8 cellular contexts compared by ENCODE assay signal in genomic region chr11:17207317-17208256, GRCh38. TPM values are rescaled to one million over a fixed set of nuclear protein-coding genes. Genes with fewer than 3 reads are reported as not detected.
DNase-seq lines count a peak whose midpoint lies in the region; ATAC-seq, FAIRE-seq and TF ChIP-seq lines count a peak whose summit lies in the region.

Gene PIK3C2A, minus strand, starts transcription at chr11:17207986. Its CDS starts 38,245 bp downstream, at chr11:17169741.

- peak within 1 kb of the TSS; percentile 77 to 95 for H3K4me2 ChIP-seq in H1 (ENCODE audit: insufficient read depth in 1 of 2, low read depth in 2 of 2, low read length in 2 of 2)
- peak within 1 kb of the TSS; percentile 97 for H3K4me2 ChIP-seq in mesenchymal stem cell (ENCODE audit: low read length, poor library complexity, severe bottlenecking)

- H3K14ac ChIP-seq in H1 (ENCODE audit: insufficient read length), result no peak within 1 kb of the TSS
- H3K14ac ChIP-seq in mesenchymal stem cell (ENCODE audit: low read length in 2 of 2), result peak within 1 kb of the TSS in 1 of 2 experiments; percentile 61

- H3K4me3 ChIP-seq in HUES48 (ENCODE audit: low read depth, low read length), result peak within 1 kb of the TSS; percentile 81
- peak within 1 kb of the TSS; percentile 85 for H3K4me3 ChIP-seq in NT2/D1 (ENCODE audit: insufficient read length, low read depth)
- H3K4me3 ChIP-seq in H1 (ENCODE audit: extremely low read depth in 1 of 4, insufficient read depth in 2 of 4, low read depth in 3 of 4, low read length in 4 of 4), result peak within 1 kb of the TSS; percentile 70 to 92 (median 82)
- peak within 1 kb of the TSS; percentile 87 to 92 for H3K4me3 ChIP-seq in mesenchymal stem cell (ENCODE audit: insufficient read depth in 1 of 2, low read depth in 1 of 2, low read length in 2 of 2)

- peaks cover 24% of the 10 kb centered on the region for H3K36me3 ChIP-seq in HUES48 (ENCODE audit: control insufficient read depth, insufficient read depth, low read length)
- peaks cover 12% of the 10 kb centered on the region for H3K36me3 ChIP-seq in NT2/D1 (ENCODE audit: insufficient read depth, insufficient read length, low read length)
- H3K36me3 ChIP-seq in H1 (ENCODE audit: control insufficient read depth in 2 of 4, insufficient read depth in 4 of 4, low read length in 3 of 4), result no peaks in the 10 kb centered on the region; a peak in 1 of 8 replicates
- peaks cover 0 to 12% of the 10 kb centered on the region in 2 experiments for H3K36me3 ChIP-seq in mesenchymal stem cell (ENCODE audit: control insufficient read depth in 1 of 2, insufficient read depth in 2 of 2, low read depth in 1 of 2, low read length in 2 of 2)

- H3K27me3 Mint-ChIP-seq in Calu3 (ENCODE audit: unreplicated experiment), result no peaks in the 10 kb centered on the region
- no peaks in the 10 kb centered on the region for H3K27me3 Mint-ChIP-seq in activated CD8-positive, alpha-beta memory T cell treated with anti-CD3 and anti-CD28 coated beads, Interleukin-2, amount 10 ng/mL, durations not matched to agents 7 days and 5 days

- peaks cover 17% of the 10 kb centered on the region for H3K4me1 Mint-ChIP-seq in Calu3 (ENCODE audit: low read depth, unreplicated experiment)
- H3K4me1 Mint-ChIP-seq in activated CD8-positive, alpha-beta memory T cell treated with anti-CD3 and anti-CD28 coated beads, Interleukin-2, amount 10 ng/mL, durations not matched to agents 7 days and 5 days, result peaks cover 25% of the 10 kb centered on the region

- H4K20me1 ChIP-seq in H1 (replicated peaks in 1 of 2; ENCODE audit: control insufficient read depth in 1 of 2, insufficient read depth in 2 of 2, low read length in 2 of 2), result peaks cover 0 to 6% of the 10 kb centered on the region in 2 experiments

- H2BK12ac ChIP-seq in H1 (ENCODE audit: low read depth, low read length) (no peak within 1 kb of the TSS; the same call in 1 of the 2 replicates), mesenchymal stem cell (ENCODE audit: low read length in 2 of 2) (peak within 1 kb of the TSS; percentile 2 to 42)

- DNase-seq in Calu3 (peak; percentile 98), NT2/D1 (ENCODE audit: low read depth, low spot score) (peak; percentile 87), H1 (ENCODE audit: low read depth in 1 of 2, low spot score in 2 of 2) (peak; percentile 84 to 98), mesenchymal stem cell (peak; percentile 95)
- peak; percentile 97 for DNase-seq in activated CD8-positive, alpha-beta memory T cell treated with anti-CD3 and anti-CD28 coated beads, Interleukin-2, amount 10 ng/mL, durations not matched to agents 7 days and 5 days
- DNase-seq in stimulated activated CD8-positive, alpha-beta memory T cell treated with anti-CD3 and anti-CD28 coated beads, Interleukin-12 subunit alpha, Interleukin-12 subunit beta, amount 100 ng/mL, for 4 hours (ENCODE audit: low read depth), result peak; percentile 92

- H3K79me2 ChIP-seq in H1 (ENCODE audit: control insufficient read depth in 1 of 2, insufficient read depth in 2 of 2, low read length in 2 of 2), result peaks cover 30 to 49% of the 10 kb centered on the region in 2 experiments

- H3K27ac Mint-ChIP-seq in Calu3 (ENCODE audit: unreplicated experiment), result peak within 1 kb of the TSS; percentile 79
- peak within 1 kb of the TSS; percentile 96 for H3K27ac Mint-ChIP-seq in activated CD8-positive, alpha-beta memory T cell treated with anti-CD3 and anti-CD28 coated beads, Interleukin-2, amount 10 ng/mL, durations not matched to agents 7 days and 5 days

- H2BK5ac ChIP-seq in H1 (ENCODE audit: low read depth, low read length) (peak within 1 kb of the TSS; percentile 96), mesenchymal stem cell (ENCODE audit: low read depth, low read length, poor library complexity, severe bottlenecking) (peak within 1 kb of the TSS; percentile 24)

- H3K9me3 Mint-ChIP-seq in Calu3 (ENCODE audit: low read depth, unreplicated experiment), result no peaks in the 10 kb centered on the region
- H3K9me3 Mint-ChIP-seq in activated CD8-positive, alpha-beta memory T cell treated with anti-CD3 and anti-CD28 coated beads, Interleukin-2, amount 10 ng/mL, durations not matched to agents 7 days and 5 days (ENCODE audit: low read depth), result no peaks in the 10 kb centered on the region

- H3K18ac ChIP-seq in H1 (ENCODE audit: extremely low read depth, low read length) (peak within 1 kb of the TSS; percentile 90), mesenchymal stem cell (ENCODE audit: low read depth in 1 of 2, low read length in 2 of 2) (peak within 1 kb of the TSS; percentile 95 to 96)

- no peak for TF ChIP-seq RAD21 in H1 (IDR thresholded peaks at IDR 0.05 in 1 of 2, conservative IDR thresholded peaks at IDR 0.05 in 1 of 2; ENCODE audit: low read depth in 2 of 2, low read length in 2 of 2)

- H3K79me1 ChIP-seq in H1 (ENCODE audit: low read depth, low read length) (no peaks in the 10 kb centered on the region), mesenchymal stem cell (replicated peaks; ENCODE audit: low read length, poor library complexity, severe bottlenecking) (peaks cover 4% of the 10 kb centered on the region)

- H3K9ac ChIP-seq in HUES48 (ENCODE audit: low read depth, low read length) (peak within 1 kb of the TSS; percentile 90), NT2/D1 (ENCODE audit: insufficient read length, low read depth) (peak within 1 kb of the TSS; percentile 90), H1 (replicated peaks in 1 of 4; ENCODE audit: extremely low read depth in 1 of 4, low read depth in 3 of 4, low read length in 3 of 4) (peak within 1 kb of the TSS; percentile 89 to 94 (median 91)), mesenchymal stem cell (ENCODE audit: low read length) (peak within 1 kb of the TSS; percentile 95)

- intact Hi-C loops in Calu3 (cut with micrococcal nuclease; ENCODE audit: unreplicated experiment), result loop anchor here (5.0 to 10.0 kb wide), 2 partner anchors 45 to 93 kb away; no protein-coding TSS in a partner anchor

- H3K9me3 ChIP-seq in HUES48 (ENCODE audit: control insufficient read depth, insufficient read depth, low read length) (no peaks in the 10 kb centered on the region), NT2/D1 (ENCODE audit: insufficient read depth, low read length) (no peaks in the 10 kb centered on the region), H1 (ENCODE audit: insufficient read depth in 2 of 2, low read depth in 1 of 2, low read length in 1 of 2) (no peaks in the 10 kb centered on the region), mesenchymal stem cell (ENCODE audit: control insufficient read depth, low read length) (no peaks in the 10 kb centered on the region)

- WGBS in H1 (ENCODE audit: extremely low coverage in 1 of 2, insufficient coverage in 1 of 2, insufficient read length in 1 of 2, insufficient replicate concordance in 2 of 2, low coverage in 1 of 2, low lambda C conversion rate in 2 of 2, missing lambda C conversion rate in 1 of 2), 2 experiments, result 2% methylated on average over 50 of the region's 72 CpGs; no CpG with 5 or more reads in 1 of the 2 experiments
- 1% methylated on average over 58 of the region's 72 CpGs for WGBS in mesenchymal stem cell

- BruUV-seq in Calu3 (replicated peaks; lab: Mats Ljungman, UMichigan), result no TSS peak

- H3K23me2 ChIP-seq in H1 (ENCODE audit: low read depth, low read length), result peaks cover 10% of the 10 kb centered on the region

- peak within 1 kb of the TSS; percentile 93 for H4K91ac ChIP-seq in H1 (replicated peaks; ENCODE audit: insufficient read length, low read length)
- peak within 1 kb of the TSS; percentile 81 for H4K91ac ChIP-seq in mesenchymal stem cell (ENCODE audit: low read length)

- peak within 1 kb of the TSS; percentile 82 for H4K5ac ChIP-seq in H1 (ENCODE audit: insufficient read length, low read depth, low read length)

- ATAC-seq in GM21423 (IDR thresholded peaks at IDR 0.05; ENCODE audit: unreplicated experiment), result peak; percentile 97
- ATAC-seq in activated CD8-positive, alpha-beta memory T cell treated with anti-CD3 and anti-CD28 coated beads, Interleukin-2, amount 10 ng/mL, durations not matched to agents 7 days and 5 days, result peak; percentile 99

- H4K8ac ChIP-seq in H1 (ENCODE audit: extremely low read depth, insufficient read depth, low read length) (peak within 1 kb of the TSS; percentile 98), mesenchymal stem cell (ENCODE audit: low read length) (peak within 1 kb of the TSS; percentile 29)

- H2BK15ac ChIP-seq in H1 (ENCODE audit: low read length) (0 out of 2 replicates have a peak within 1 kb of the TSS, but pooled peaks have one; percentile 53), mesenchymal stem cell (ENCODE audit: low read depth, poor library complexity, severe bottlenecking) (peak within 1 kb of the TSS; percentile 86)

- 0 out of 2 replicates have a peak within 1 kb of the TSS, but pooled peaks have one; percentile 9 for H2AK5ac ChIP-seq in H1 (ENCODE audit: low read depth, low read length)
- no peak within 1 kb of the TSS for H2AK5ac ChIP-seq in mesenchymal stem cell (ENCODE audit: low read length, severe bottlenecking)

- no peak within 1 kb of the TSS for H2BK20ac ChIP-seq in H1 (ENCODE audit: low read length)

- peak within 1 kb of the TSS; percentile 99 for H3K27ac ChIP-seq in HUES48 (ENCODE audit: low read depth, low read length)
- peak within 1 kb of the TSS; percentile 97 for H3K27ac ChIP-seq in H1 (ENCODE audit: low read depth, low read length)
- H3K27ac ChIP-seq in mesenchymal stem cell (ENCODE audit: low read length, poor library complexity, severe bottlenecking), result peak within 1 kb of the TSS; percentile 88

- H3K4me3 Mint-ChIP-seq in Calu3 (ENCODE audit: low read depth, unreplicated experiment), result peak within 1 kb of the TSS; percentile 92
- H3K4me3 Mint-ChIP-seq in activated CD8-positive, alpha-beta memory T cell treated with anti-CD3 and anti-CD28 coated beads, Interleukin-2, amount 10 ng/mL, durations not matched to agents 7 days and 5 days, result peak within 1 kb of the TSS; percentile 97

- H2AFZ ChIP-seq in H1 (ENCODE audit: low read length) (peak within 1 kb of the TSS; percentile 7), mesenchymal stem cell (ENCODE audit: low read depth, low read length) (peak within 1 kb of the TSS; percentile 79)

- H3K36me3 Mint-ChIP-seq in Calu3 (ENCODE audit: insufficient read depth, unreplicated experiment), result peaks cover 41% of the 10 kb centered on the region
- peaks cover 5% of the 10 kb centered on the region for H3K36me3 Mint-ChIP-seq in activated CD8-positive, alpha-beta memory T cell treated with anti-CD3 and anti-CD28 coated beads, Interleukin-2, amount 10 ng/mL, durations not matched to agents 7 days and 5 days

- no peak for TF ChIP-seq EP300 in H1 (IDR thresholded peaks at IDR 0.05; ENCODE audit: borderline replicate concordance in 1 of 2, low read depth in 2 of 2, low read length in 2 of 2)

- peaks cover 8% of the 10 kb centered on the region; the same call in 1 of the 2 replicates for H3K4me1 ChIP-seq in HUES48 (ENCODE audit: control insufficient read depth, insufficient read depth, low read length)
- peaks cover under 1% of the 10 kb centered on the region for H3K4me1 ChIP-seq in NT2/D1 (ENCODE audit: insufficient read depth, insufficient read length)
- no peaks in the 10 kb centered on the region; a peak in 2 of 7 replicates for H3K4me1 ChIP-seq in H1 (replicated peaks in 1 of 4; ENCODE audit: control insufficient read depth in 3 of 4, insufficient read depth in 4 of 4, low read length in 3 of 4)
- no peaks in the 10 kb centered on the region for H3K4me1 ChIP-seq in mesenchymal stem cell (ENCODE audit: control insufficient read depth, insufficient read depth, low read depth, low read length)

- FAIRE-seq in H1 (lab: Jason Lieb, UNC), result no peak

- H3K4ac ChIP-seq in H1 (replicated peaks; ENCODE audit: insufficient read length, low read depth, low read length) (peak within 1 kb of the TSS; percentile 36), mesenchymal stem cell (ENCODE audit: low read depth in 1 of 2, low read length in 2 of 2) (peak within 1 kb of the TSS; percentile 88 to 89)

- TF ChIP-seq POLR2A in H1 (IDR thresholded peaks at IDR 0.05; ENCODE audit: control extremely low read depth in 1 of 2, low read depth in 2 of 2, low read length in 2 of 2), result peak; percentile 98

- no peak for TF ChIP-seq CTCF in Calu3 (IDR thresholded peaks at IDR 0.05; ENCODE audit: unreplicated experiment)
- TF ChIP-seq CTCF in H1 (IDR thresholded peaks at IDR 0.05; ENCODE audit: control extremely low read depth in 1 of 3, insufficient read depth in 1 of 3, low read depth in 1 of 3, low read length in 3 of 3), result no peak

- H3K23ac ChIP-seq in H1 (ENCODE audit: insufficient read length) (no peak within 1 kb of the TSS), mesenchymal stem cell (ENCODE audit: low read length in 2 of 2) (peak within 1 kb of the TSS in 1 of 2 experiments; percentile 1)

- H3K27me3 ChIP-seq in HUES48 (ENCODE audit: control insufficient read depth, insufficient read depth, low read length), result no peaks in the 10 kb centered on the region
- no peaks in the 10 kb centered on the region for H3K27me3 ChIP-seq in NT2/D1 (ENCODE audit: insufficient read depth, insufficient read length)
- H3K27me3 ChIP-seq in H1 (replicated peaks in 1 of 4; ENCODE audit: control insufficient read depth in 3 of 4, extremely low read depth in 1 of 4, insufficient read depth in 3 of 4, low read length in 3 of 4), result no peaks in the 10 kb centered on the region
- no peaks in the 10 kb centered on the region for H3K27me3 ChIP-seq in mesenchymal stem cell (ENCODE audit: control insufficient read depth in 1 of 2, insufficient read depth in 1 of 2, low read length in 2 of 2)

- POLR2A ChIA-PET in H1 (lab: Charles Lee; ENCODE audit: partially characterized antibody), result interaction anchor here (0.7 to 2.8 kb wide), 10 partner anchors 10 to 146 kb away, joined by 3 to 14 read pairs (median 3); partner anchors contain the start of gene RPS13

- peak within 1 kb of the TSS; percentile 80 for H2BK120ac ChIP-seq in H1 (replicated peaks; ENCODE audit: low read depth, low read length)
- H2BK120ac ChIP-seq in mesenchymal stem cell (ENCODE audit: low read depth, low read length), result peak within 1 kb of the TSS; percentile 89

- CTCF ChIA-PET in Calu3 (lab: Charles Lee), result no interaction called here
- CTCF ChIA-PET in activated CD8-positive, alpha-beta memory T cell treated with anti-CD3 and anti-CD28 coated beads, Interleukin-2, amount 10 ng/mL, durations not matched to agents 7 days and 5 days (lab: Charles Lee), result interaction anchor here (1.0 to 1.3 kb wide), 3 partner anchors 23 to 176 kb away, joined by 4 to 6 read pairs (median 4); no protein-coding TSS in a partner anchor
- CTCF ChIA-PET in H1 (lab: Charles Lee; ENCODE audit: partially characterized antibody), result interaction anchor here (0.6 to 0.9 kb wide), 3 partner anchors 14 to 524 kb away, joined by 3 to 4 read pairs (median 3); no protein-coding TSS in a partner anchor

- H3K56ac ChIP-seq in H1 (replicated peaks; ENCODE audit: insufficient read length, low read depth, low read length), result peak within 1 kb of the TSS; percentile 94

RNA-seq across cellular contexts. Expression of gene PIK3C2A, which starts in this region (rescaled TPM):
- 70.2 and 75.9 TPM in 2 replicates for total RNA-seq in Calu3 (2022)
- total RNA-seq in activated CD8-positive, alpha-beta memory T cell treated with anti-CD3 and anti-CD28 coated beads, Interleukin-2, amount 10 ng/mL, durations not matched to agents 7 days and 5 days, result 10 to 100 TPM; 26.5 to 27.7 TPM
- total RNA-seq in H1 (2021; fragmentation: NEBNext Ultra II Directional; extraction: Animal tissue kit (Norgen Biotek cat#: 25700)), result 117 and 127 TPM in 2 replicates
- polyA plus RNA-seq in H1 (2011; rRNA removed), result 11.8 and 20.1 TPM in 2 replicates
- 26.5 TPM for polyA plus RNA-seq in H1 (2011; cell fraction: cytosol; rRNA removed)
- 11.5 TPM for polyA plus RNA-seq in H1 (2011; cell fraction: nucleus; rRNA removed)
- 16.7 to 54.4 TPM (median 25.8 TPM) in 4 replicates for polyA plus RNA-seq in H1 (2012, experiment 1 of 2)
- polyA plus RNA-seq in H1 (2012, experiment 2 of 2), result 1.3 TPM
- polyA plus RNA-seq in H1 (2013, experiment 1 of 2), result 46.7 TPM
- 44.0 TPM for polyA plus RNA-seq in H1 (2013, experiment 2 of 2)
- 56.4 and 84.7 TPM in 2 replicates for polyA minus RNA-seq in H1 (2011; rRNA and poly(A)+ RNA removed)
- polyA minus RNA-seq in H1 (2011; cell fraction: cytosol; rRNA and poly(A)+ RNA removed), result 36.6 TPM
- polyA minus RNA-seq in H1 (2011; cell fraction: nucleus; rRNA and poly(A)+ RNA removed), result 89.3 TPM
- 28.6 TPM for polyA plus RNA-seq in mesenchymal stem cell (2013, experiment 1 of 2)
- polyA plus RNA-seq in mesenchymal stem cell (2013, experiment 2 of 2), result 29.8 TPM

Comparison
In these comparisons a context has a peak if more than half of its experiments do, and no peak if none do; other contexts are left out.
1. Peak in every context shown above with its lines: DNase-seq, ATAC-seq, H3K4me3 ChIP-seq and H3K27ac ChIP-seq.